Comparison of ENCODE assay signal across 17 cellular contexts in genomic region chr20:53800418-53800817, GRCh38.
DNase-seq lines count a peak whose midpoint lies in the region; ATAC-seq, FAIRE-seq and TF ChIP-seq lines count a peak whose summit lies in the region.
"Had no signal": no experiment of that assay in that cellular context is flagged by ENCODE, and none has a peak within 500 bp of the region (broad histone marks: within the 10 kb centered on the region; RNA-seq: fewer than 3 reads in every experiment).

No MANE protein-coding gene starts in this region.

- TF ChIP-seq POLR2A in A549 (IDR thresholded peaks at IDR 0.05; ENCODE audit: low read length): no peak
- TF ChIP-seq POLR2A in esophagus squamous epithelium (IDR thresholded peaks at IDR 0.05): no peak

- H2AFZ ChIP-seq in PC-3 (ENCODE audit: low read length): no peak overlapping the region
- no peak overlapping the region for H2AFZ ChIP-seq in smooth muscle cell (ENCODE audit: low read depth)
- H2AFZ ChIP-seq: GM23248 had no signal

- no TSS peak for BruUV-seq in PC-3 (replicated peaks; lab: Mats Ljungman, UMichigan)

- H3K27ac Mint-ChIP-seq in endodermal cell: peak overlapping the region; percentile 36
- no peak overlapping the region for H3K27ac Mint-ChIP-seq in activated CD4-positive, alpha-beta T cell treated with anti-CD3 and anti-CD28 coated beads for 36 hours

- CTCF ChIA-PET in A549 (lab: Yijun Ruan, JAX) (interaction anchor here (0.7 to 1.6 kb wide), 5 partner anchors 10 to 221 kb away, joined by 3 to 5 read pairs (median 5); no protein-coding TSS in a partner anchor), PC-3 (lab: Charles Lee) (no interaction called here)
- CTCF ChIA-PET in activated CD4-positive, alpha-beta T cell treated with anti-CD3 and anti-CD28 coated beads for 36 hours (lab: Charles Lee): interaction anchor here (0.6 kb wide), 1 partner anchor 873 kb away, joined by 4 read pairs; no protein-coding TSS in a partner anchor

- DNase-seq in A549 (ENCODE audit: low read depth in 1 of 2, low spot score in 1 of 2): no peak
- no peak for DNase-seq in PC-3
- no peak for DNase-seq in endodermal cell
- DNase-seq in smooth muscle cell (lab: John Stamatoyannopoulos, UW; ENCODE audit: unreplicated experiment): no peak
- no peak for DNase-seq in activated CD4-positive, alpha-beta T cell treated with anti-CD3 and anti-CD28 coated beads for 36 hours
- no peak for DNase-seq in esophagus squamous epithelium (lab: John Stamatoyannopoulos, UW)
- DNase-seq in COR-L47 (lab: John Stamatoyannopoulos, UW): no peak
- DNase-seq in SW480 (ENCODE audit: low spot score): no peak
- DNase-seq: AML-193; Calu3; CD8-positive, alpha-beta memory T cell; DMS 273 treated with DMSO at 0.1 percent for 48 hours; GM23248; H7 had no signal

- TF ChIP-seq EP300 in A549 (IDR thresholded peaks at IDR 0.05): no peak

- H3K4me3 Mint-ChIP-seq in endodermal cell: no peak overlapping the region
- H3K4me3 Mint-ChIP-seq in activated CD4-positive, alpha-beta T cell treated with anti-CD3 and anti-CD28 coated beads for 36 hours: no peak overlapping the region
- H3K4me3 Mint-ChIP-seq: CD8-positive, alpha-beta memory T cell had no signal

- ATAC-seq in A549 (0 out of 6 replicates have a peak, but pooled peaks of 1 of the 2 experiments have one; percentile 4), PC-3 (no peak)
- no peak for ATAC-seq in activated CD4-positive, alpha-beta T cell treated with anti-CD3 and anti-CD28 coated beads for 36 hours

- H3K27ac ChIP-seq in A549 (peak overlapping the region; percentile 58 to 90), PC-3 (ENCODE audit: low read length) (peak overlapping the region; percentile 53), endodermal cell (ENCODE audit: low read depth, low read length) (no peak overlapping the region), smooth muscle cell (ENCODE audit: low read depth) (no peak overlapping the region), esophagus squamous epithelium (no peak overlapping the region)
- H3K27ac ChIP-seq: 22Rv1, BLaER1, GM23248 had no signal

- no peaks in the 10 kb centered on the region for H3K36me3 Mint-ChIP-seq in endodermal cell (ENCODE audit: low read depth)
- H3K36me3 Mint-ChIP-seq in activated CD4-positive, alpha-beta T cell treated with anti-CD3 and anti-CD28 coated beads for 36 hours (ENCODE audit: low read depth): no peaks in the 10 kb centered on the region

- H3K79me2 ChIP-seq in PC-3 (ENCODE audit: low read length): no peaks in the 10 kb centered on the region
- H3K79me2 ChIP-seq in smooth muscle cell (ENCODE audit: low read depth): no peaks in the 10 kb centered on the region

- 100% methylated on average over 1 of the region's 1 CpG for WGBS in A549 (ENCODE audit: missing lambda C conversion rate)
- 100% methylated on average over 1 of the region's 1 CpG; no CpG with 5 or more reads in 1 of the 2 experiments for WGBS in endodermal cell (ENCODE audit: insufficient coverage in 1 of 2, insufficient read length in 1 of 2), 2 experiments
- 83% methylated on average over 1 of the region's 1 CpG for WGBS in smooth muscle cell (ENCODE audit: low lambda C conversion rate)
- 90 to 100% methylated on average over 1 of the region's 1 CpG for WGBS in esophagus squamous epithelium, 2 donors

- TF ChIP-seq CTCF in A549 (IDR thresholded peaks at IDR 0.05) (no peak), PC-3 (conservative IDR thresholded peaks at IDR 0.05; ENCODE audit: low read depth, low read length) (no peak), endodermal cell (conservative IDR thresholded peaks at IDR 0.05) (no peak), smooth muscle cell (IDR thresholded peaks at IDR 0.05; ENCODE audit: borderline replicate concordance, insufficient read depth, poor library complexity, severe bottlenecking) (no peak), esophagus squamous epithelium (IDR thresholded peaks at IDR 0.05) (no peak)

- H4K20me1 ChIP-seq in PC-3 (ENCODE audit: low read length) (no peaks in the 10 kb centered on the region), smooth muscle cell (ENCODE audit: low read depth) (no peaks in the 10 kb centered on the region)
- H4K20me1 ChIP-seq: BLaER1 had no signal

- no peaks in the 10 kb centered on the region for H3K9me2 ChIP-seq in PC-3 (replicated peaks; ENCODE audit: low read length)

- no peaks in the 10 kb centered on the region for H3K36me3 ChIP-seq in PC-3 (ENCODE audit: low read depth, low read length)
- H3K36me3 ChIP-seq in endodermal cell (ENCODE audit: control insufficient read depth, insufficient read depth, low read length): no peaks in the 10 kb centered on the region
- H3K36me3 ChIP-seq in smooth muscle cell (ENCODE audit: low read depth): no peaks in the 10 kb centered on the region
- H3K36me3 ChIP-seq in esophagus squamous epithelium: no peaks in the 10 kb centered on the region
- H3K36me3 ChIP-seq: BLaER1 had no signal

- no peaks in the 10 kb centered on the region for H3K9me3 Mint-ChIP-seq in endodermal cell
- H3K9me3 Mint-ChIP-seq in activated CD4-positive, alpha-beta T cell treated with anti-CD3 and anti-CD28 coated beads for 36 hours (ENCODE audit: low read depth): no peaks in the 10 kb centered on the region
- H3K9me3 Mint-ChIP-seq: CD8-positive, alpha-beta memory T cell had no signal

- peaks cover 49% of the 10 kb centered on the region for H3K4me1 ChIP-seq in A549
- H3K4me1 ChIP-seq in PC-3 (ENCODE audit: insufficient read depth, low read length): peaks cover 29% of the 10 kb centered on the region
- H3K4me1 ChIP-seq in endodermal cell (ENCODE audit: control insufficient read depth, insufficient read depth, low read length): peaks cover 5% of the 10 kb centered on the region
- H3K4me1 ChIP-seq in smooth muscle cell (ENCODE audit: low read depth): peaks cover 8% of the 10 kb centered on the region
- H3K4me1 ChIP-seq in esophagus squamous epithelium: peaks cover 0 to 40% (median 1%) of the 10 kb centered on the region in 3 donors
- H3K4me1 ChIP-seq: BLaER1 had no signal

- no peaks in the 10 kb centered on the region for H3K9me3 ChIP-seq in A549
- H3K9me3 ChIP-seq in PC-3 (ENCODE audit: low read length): no peaks in the 10 kb centered on the region
- no peaks in the 10 kb centered on the region for H3K9me3 ChIP-seq in endodermal cell (ENCODE audit: control insufficient read depth, low read length)
- no peaks in the 10 kb centered on the region for H3K9me3 ChIP-seq in smooth muscle cell (replicated peaks; ENCODE audit: low read depth)
- H3K9me3 ChIP-seq in esophagus squamous epithelium: no peaks in the 10 kb centered on the region
- H3K9me3 ChIP-seq: BLaER1 had no signal

- peaks cover 29% of the 10 kb centered on the region for H3K4me1 Mint-ChIP-seq in endodermal cell
- H3K4me1 Mint-ChIP-seq in activated CD4-positive, alpha-beta T cell treated with anti-CD3 and anti-CD28 coated beads for 36 hours: no peaks in the 10 kb centered on the region
- H3K4me1 Mint-ChIP-seq: CD8-positive, alpha-beta memory T cell had no signal

- peak overlapping the region; percentile 65 for H3K4me2 ChIP-seq in A549
- no peak overlapping the region for H3K4me2 ChIP-seq in PC-3 (ENCODE audit: low read length)
- peak overlapping the region; percentile 46 for H3K4me2 ChIP-seq in smooth muscle cell
- H3K4me2 ChIP-seq: BLaER1 had no signal

- H3K4me3 ChIP-seq in A549 (no peak overlapping the region), PC-3 (ENCODE audit: low read length) (no peak overlapping the region), endodermal cell (ENCODE audit: low read length) (no peak overlapping the region), smooth muscle cell (no peak overlapping the region), esophagus squamous epithelium (no peak overlapping the region)
- H3K4me3 ChIP-seq: BLaER1, GM23248 had no signal

- no peaks in the 10 kb centered on the region for H3K27me3 ChIP-seq in PC-3 (ENCODE audit: low read length)
- no peaks in the 10 kb centered on the region for H3K27me3 ChIP-seq in endodermal cell (ENCODE audit: control insufficient read depth, insufficient read depth, low read length, poor library complexity, severe bottlenecking)
- no peaks in the 10 kb centered on the region for H3K27me3 ChIP-seq in smooth muscle cell (ENCODE audit: low read depth)
- H3K27me3 ChIP-seq in esophagus squamous epithelium: no peaks in the 10 kb centered on the region
- H3K27me3 ChIP-seq: BLaER1 had no signal

- POLR2A ChIA-PET in A549 (lab: Yijun Ruan, JAX): interaction anchor here (0.5 kb wide), 1 partner anchor 206 kb away, joined by 4 read pairs; no protein-coding TSS in a partner anchor
- POLR2A ChIA-PET in PC-3 (lab: Charles Lee; ENCODE audit: unreplicated experiment): no interaction called here
- POLR2A ChIA-PET in activated CD4-positive, alpha-beta T cell treated with anti-CD3 and anti-CD28 coated beads for 36 hours (lab: Charles Lee): no interaction called here

- H3K9ac ChIP-seq in PC-3 (ENCODE audit: low read length): peak overlapping the region; percentile 14
- no peak overlapping the region for H3K9ac ChIP-seq in endodermal cell (ENCODE audit: extremely low read depth, low read length, poor library complexity, severe bottlenecking)
- H3K9ac ChIP-seq in smooth muscle cell (ENCODE audit: low read depth): no peak overlapping the region
- H3K9ac ChIP-seq: BLaER1, GM23248 had no signal

- peaks cover 2% of the 10 kb centered on the region for H3K27me3 Mint-ChIP-seq in endodermal cell (ENCODE audit: insufficient read depth)
- no peaks in the 10 kb centered on the region for H3K27me3 Mint-ChIP-seq in activated CD4-positive, alpha-beta T cell treated with anti-CD3 and anti-CD28 coated beads for 36 hours
- H3K27me3 Mint-ChIP-seq: CD8-positive, alpha-beta memory T cell had no signal

- FAIRE-seq in A549 (lab: Jason Lieb, UNC): no peak
- FAIRE-seq: GM12891 had no signal

- no peak for TF ChIP-seq RAD21 in A549 (conservative IDR thresholded peaks at IDR 0.05 in 1 of 2, IDR thresholded peaks at IDR 0.05 in 1 of 2)

- H3F3A ChIP-seq in PC-3 (ENCODE audit: low read length, unreplicated experiment): peaks cover 9% of the 10 kb centered on the region
- H3F3A ChIP-seq in smooth muscle cell (ENCODE audit: low read depth): peaks cover 5% of the 10 kb centered on the region

- intact Hi-C loops in PC-3 (cut with micrococcal nuclease): no loop called here
- intact Hi-C loops in activated CD4-positive, alpha-beta T cell treated with anti-CD3 and anti-CD28 coated beads for 36 hours (cut with DNase I, micrococcal nuclease): no loop called here
- intact Hi-C loops in esophagus squamous epithelium (cut with DNase I): no loop called here

TF ChIP-seq in A549, 52 proteins besides CTCF, POLR2A, EP300 and RAD21 (continues in another document):
- TF ChIP-seq ELK1 (IDR thresholded peaks at IDR 0.05; ENCODE audit: low read depth, low read length) (no peak), EHF (CRISPR knock-in tag; IDR thresholded peaks at IDR 0.05) (no peak), CEBPB (IDR thresholded peaks at IDR 0.05) (no peak), RNF2 (IDR thresholded peaks at IDR 0.05; ENCODE audit: borderline replicate concordance, low read depth) (no peak)

Comparison
In these comparisons a context has a peak if more than half of its experiments do, and no peak if none do; other contexts are left out.
1. H3K27ac ChIP-seq: peak in A549 (2 of 2) and PC-3 (single experiment); none in endodermal cell (single experiment), smooth muscle cell (single experiment) and esophagus squamous epithelium (0 of 4).